ENCODE assay signal across 15 cellular contexts in genomic region chr19:47417107-47417745, GRCh38. TPM values are rescaled to one million over a fixed set of nuclear protein-coding genes. Genes with fewer than 3 reads are reported as not detected.
DNase-seq lines count a peak whose midpoint lies in the region; ATAC-seq and TF ChIP-seq lines count a peak whose summit lies in the region.
"Had no signal": no experiment of that assay in that cellular context is flagged by ENCODE, and none has a peak within 500 bp of the region (broad histone marks: within the 10 kb centered on the region; RNA-seq: fewer than 3 reads in every experiment).

No MANE protein-coding gene starts in this region.

- no peak overlapping the region for H3K27ac Mint-ChIP-seq in MCF 10A (ENCODE audit: low read depth, unreplicated experiment)
- H3K27ac Mint-ChIP-seq in effector memory CD8-positive, alpha-beta T cell, result no peak overlapping the region

- POLR2A ChIA-PET in MCF 10A (lab: Yijun Ruan, JAX), result interaction anchor here (0.5 to 0.7 kb wide), 4 partner anchors 15 to 178 kb away, joined by 3 read pairs; no protein-coding TSS in a partner anchor

- H3K4me1 ChIP-seq in mammary epithelial cell (ENCODE audit: insufficient read depth, low read length) (no peaks in the 10 kb centered on the region), mesodermal cell (ENCODE audit: control insufficient read depth, insufficient read depth, low read length, poor library complexity, severe bottlenecking) (peaks cover 25% of the 10 kb centered on the region)
- H3K4me1 ChIP-seq: adrenal gland, parathyroid adenoma had no signal

- no peaks in the 10 kb centered on the region for H3K79me2 ChIP-seq in mammary epithelial cell (ENCODE audit: insufficient read depth, low read length)
- H3K79me2 ChIP-seq: parathyroid adenoma had no signal

- intact Hi-C loops in MCF 10A (cut with micrococcal nuclease) (no loop called here), mammary epithelial cell (cut with micrococcal nuclease) (no loop called here)

- no peaks in the 10 kb centered on the region for H4K20me1 ChIP-seq in mammary epithelial cell (ENCODE audit: insufficient read depth, low read length)

- no peak for ATAC-seq in effector memory CD8-positive, alpha-beta T cell (replicated peaks)
- no peak for ATAC-seq in GM19397 (IDR thresholded peaks at IDR 0.05; ENCODE audit: unreplicated experiment)
- ATAC-seq: left cardiac atrium had no signal

- H3K4me2 ChIP-seq in mammary epithelial cell (ENCODE audit: insufficient read depth, low read depth, low read length), result no peak overlapping the region

- H2AFZ ChIP-seq in mammary epithelial cell (ENCODE audit: low read depth, low read length), result no peak overlapping the region
- H2AFZ ChIP-seq: parathyroid adenoma had no signal

- H3K9me3 Mint-ChIP-seq in MCF 10A (ENCODE audit: unreplicated experiment), result no peaks in the 10 kb centered on the region
- H3K9me3 Mint-ChIP-seq in effector memory CD8-positive, alpha-beta T cell, result no peaks in the 10 kb centered on the region

- H3K4me3 Mint-ChIP-seq in MCF 10A (ENCODE audit: unreplicated experiment), result peak overlapping the region; percentile 63
- H3K4me3 Mint-ChIP-seq in effector memory CD8-positive, alpha-beta T cell, result peak overlapping the region; percentile 61 to 64

- 0% methylated on average over 6 of the region's 18 CpGs for WGBS in mammary epithelial cell (ENCODE audit: low coverage, missing lambda C conversion rate)
- 42 to 54% methylated on average over 12 to 13 of the region's 18 CpGs for WGBS in mesodermal cell (ENCODE audit: insufficient coverage in 2 of 2), 2 experiments

- H3K27ac ChIP-seq in mammary epithelial cell (ENCODE audit: insufficient read depth, low read depth, low read length), result no peak overlapping the region
- H3K27ac ChIP-seq in mesodermal cell (ENCODE audit: low read depth, low read length, severe bottlenecking), result no peak overlapping the region
- H3K27ac ChIP-seq: adrenal gland, parathyroid adenoma had no signal

- CTCF ChIA-PET in MCF 10A (lab: Yijun Ruan, JAX), result interaction anchor here (0.6 to 3.2 kb wide), 2 partner anchors 11 to 26 kb away, joined by 3 to 18 read pairs; no protein-coding TSS in a partner anchor
- CTCF ChIA-PET in mammary epithelial cell (lab: Charles Lee; ENCODE audit: low non-redundant PET), result no interaction called here

- BruUV-seq in MCF 10A (replicated peaks; lab: Mats Ljungman, UMichigan) (TSS peak; percentile 26), mammary epithelial cell (replicated peaks; lab: Mats Ljungman, UMichigan) (no TSS peak)

- H3K9me3 ChIP-seq in mammary epithelial cell (replicated peaks; ENCODE audit: insufficient read depth, low read length) (no peaks in the 10 kb centered on the region), mesodermal cell (ENCODE audit: control insufficient read depth, low read length) (no peaks in the 10 kb centered on the region)
- H3K9me3 ChIP-seq: adrenal gland had no signal

- TF ChIP-seq CTCF in MCF 10A (IDR thresholded peaks at IDR 0.05; ENCODE audit: unreplicated experiment), result no peak
- TF ChIP-seq CTCF in mammary epithelial cell (conservative IDR thresholded peaks at IDR 0.05 in 1 of 2, IDR thresholded peaks at IDR 0.05 in 1 of 2; ENCODE audit: extremely low read depth in 1 of 2, insufficient read depth in 1 of 2, low read depth in 1 of 2, low read length in 2 of 2), result no peak

- H3K4me3 ChIP-seq in mammary epithelial cell (replicated peaks in 1 of 3; ENCODE audit: insufficient read depth in 1 of 3, low read depth in 2 of 3, low read length in 3 of 3) (no peak overlapping the region), mesodermal cell (ENCODE audit: extremely low read depth, insufficient read depth, low read length, poor library complexity, severe bottlenecking) (peak overlapping the region; percentile 79)
- H3K4me3 ChIP-seq: adrenal gland had no signal

- no peaks in the 10 kb centered on the region for H3K36me3 ChIP-seq in mammary epithelial cell (ENCODE audit: insufficient read depth, low read length)
- H3K36me3 ChIP-seq in mesodermal cell (ENCODE audit: control insufficient read depth, insufficient read depth, low read length), result peaks cover 53% of the 10 kb centered on the region
- H3K36me3 ChIP-seq: adrenal gland had no signal

- H3K36me3 Mint-ChIP-seq in MCF 10A (ENCODE audit: insufficient read depth, unreplicated experiment), result no peaks in the 10 kb centered on the region
- peaks cover 10% of the 10 kb centered on the region for H3K36me3 Mint-ChIP-seq in effector memory CD8-positive, alpha-beta T cell (ENCODE audit: insufficient read depth)

- H3K27me3 Mint-ChIP-seq in MCF 10A (ENCODE audit: insufficient read depth, unreplicated experiment), result peaks cover 63% of the 10 kb centered on the region
- H3K27me3 Mint-ChIP-seq in effector memory CD8-positive, alpha-beta T cell, result peaks cover 81 to 94% of the 10 kb centered on the region in 2 donors

- H3K4me1 Mint-ChIP-seq in MCF 10A (ENCODE audit: insufficient read depth, unreplicated experiment), result peaks cover 29% of the 10 kb centered on the region
- peaks cover 33% of the 10 kb centered on the region in 2 donors for H3K4me1 Mint-ChIP-seq in effector memory CD8-positive, alpha-beta T cell (ENCODE audit: low read depth in 2 of 2)

- no peak overlapping the region for H3K9ac ChIP-seq in mammary epithelial cell (ENCODE audit: insufficient read depth, low read length)
- H3K9ac ChIP-seq: parathyroid adenoma had no signal

- in situ Hi-C loops in mammary epithelial cell (cut with MboI; ENCODE audit: low sequenced_read_pairs in 2 of 2), result no loop called here

- dilution Hi-C loops in mammary epithelial cell (cut with HindIII; ENCODE audit: low sequenced_read_pairs), result loop anchor here (5.0 kb wide), 2 partner anchors 65 to 120 kb away; no protein-coding TSS in a partner anchor

- no peak for DNase-seq in MCF 10A (ENCODE audit: unreplicated experiment)
- no peak for DNase-seq in mammary epithelial cell
- no peak for DNase-seq in effector memory CD8-positive, alpha-beta T cell
- DNase-seq in mucosa of gallbladder (ENCODE audit: low spot score), result no peak
- DNase-seq in T-helper 9 cell, result no peak
- no peak for DNase-seq in NCI-H2107 treated with DMSO at 0.1 percent for 48 hours (lab: John Stamatoyannopoulos, UW; ENCODE audit: unreplicated experiment)
- DNase-seq: adrenal gland, AML-193, EL, foreskin melanocyte, left cardiac atrium, NCI-H1694 treated with DMSO at 0.1 percent for 48 hours had no signal

- peaks cover 44% of the 10 kb centered on the region for H3K27me3 ChIP-seq in mammary epithelial cell (ENCODE audit: insufficient read depth, low read length)

RNA-seq across cellular contexts. Expression of gene MEIS3, which starts 2.1 kb away (rescaled TPM):
- total RNA-seq in MCF 10A (2022) (6.6 and 11.2 TPM in 2 replicates), mammary epithelial cell (10 to 100 TPM in 1 of 2 donors, 1 to 10 TPM in 1; 7.0 to 25.9 TPM), mucosa of gallbladder (5.7 TPM)
- polyA plus RNA-seq in mammary epithelial cell, result 3.3 TPM
- 4.6 TPM for polyA minus RNA-seq in mammary epithelial cell
- 114 TPM for polyA plus RNA-seq in mesodermal cell (2013, experiment 1 of 2)
- 97.4 TPM for polyA plus RNA-seq in mesodermal cell (2013, experiment 2 of 2)

RNA-seq across cellular contexts. Expression of gene SLC8A2, which starts 54.5 kb away (rescaled TPM):
- total RNA-seq in MCF 10A (2022) (0.54 TPM in 1 of 2 replicates, not detected in the other), mammary epithelial cell (under 1 TPM; under 0.01 to 0.19 TPM), mucosa of gallbladder (5.1 TPM)
- 0.07 TPM for polyA plus RNA-seq in mammary epithelial cell
- not detected for polyA minus RNA-seq in mammary epithelial cell
- 2.1 TPM for polyA plus RNA-seq in mesodermal cell (2013, experiment 1 of 2)
- polyA plus RNA-seq in mesodermal cell (2013, experiment 2 of 2), result 2.6 TPM
